In genomic region chr5:56176155-56176798, GRCh38 we compare ENCODE assay signal across 1 cellular context.
TF ChIP-seq lines count a peak whose summit lies in the region.

No MANE protein-coding gene starts in this region.

TF ChIP-seq in GM23338, 12 proteins besides CTCF, POLR2A, EP300 and RAD21 (continued from another document):
- no peak for TF ChIP-seq ZNF462 (CRISPR knock-in tag; IDR thresholded peaks at IDR 0.05)
